ENCODE assay signal across 31 cellular contexts in the genomic region with DNA sequence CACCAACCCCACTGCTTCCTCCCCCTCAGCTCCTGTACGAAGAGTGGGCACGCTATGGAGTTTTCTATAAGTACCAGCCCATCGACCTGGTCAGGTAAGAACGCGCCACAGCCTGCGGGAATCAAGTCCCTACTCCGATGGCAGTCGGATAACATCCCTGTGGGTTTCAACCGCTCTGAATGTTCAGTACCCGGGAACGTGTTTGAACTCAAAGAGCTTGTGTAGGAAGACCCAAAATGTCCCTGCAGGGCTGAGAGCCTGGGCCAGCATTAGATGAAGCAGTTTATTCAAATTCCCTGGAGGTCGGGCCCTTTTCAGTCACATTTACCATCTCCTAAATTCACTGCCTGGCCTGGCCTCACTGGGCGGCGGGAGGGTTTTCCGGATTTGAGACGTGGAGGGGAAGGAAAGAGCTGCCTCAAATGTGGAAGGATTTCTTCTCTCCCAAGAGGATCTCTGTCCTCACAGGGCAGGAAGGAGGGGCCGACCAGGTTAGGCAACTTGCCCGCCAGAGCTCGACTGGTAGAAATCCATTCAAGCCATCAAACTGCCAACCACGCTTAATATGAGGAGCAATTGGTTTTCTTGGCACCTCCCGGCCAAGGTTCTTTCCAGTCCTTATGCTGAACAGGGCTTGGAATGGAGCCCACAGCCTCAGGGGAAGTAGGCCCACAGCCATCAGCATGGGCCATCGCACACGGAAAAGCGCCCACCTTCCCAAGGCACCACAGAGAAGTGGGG. TPM values are rescaled to one million over a fixed set of nuclear protein-coding genes. Genes with fewer than 3 reads are reported as not detected.
DNase-seq lines count a peak whose midpoint lies in the region; ATAC-seq and TF ChIP-seq lines count a peak whose summit lies in the region.
"Had no signal": no experiment of that assay in that cellular context is flagged by ENCODE, and none has a peak within 500 bp of the region (broad histone marks: within the 10 kb centered on the region; RNA-seq: fewer than 3 reads in every experiment).

No MANE protein-coding gene starts in this region.

- POLR2A ChIA-PET in activated CD8-positive, alpha-beta T cell treated with anti-CD3 and anti-CD28 coated beads, Interleukin-2, amount 10 ng/mL, durations not matched to agents 7 days and 5 days (lab: Charles Lee): no interaction called here

- H3K27me3 ChIP-seq in left ventricle myocardium inferior (ENCODE audit: low read depth) (peaks cover 10% of the 10 kb centered on the region), prostate gland (replicated peaks; ENCODE audit: insufficient read depth) (no peaks in the 10 kb centered on the region), uterus (no peaks in the 10 kb centered on the region), testis (no peaks in the 10 kb centered on the region)
- H3K27me3 ChIP-seq: cardiac muscle cell, colonic mucosa, SJCRH30 had no signal

- H3K9me3 Mint-ChIP-seq in activated CD8-positive, alpha-beta T cell treated with anti-CD3 and anti-CD28 coated beads, Interleukin-2, amount 10 ng/mL, durations not matched to agents 7 days and 5 days (ENCODE audit: insufficient read depth): no peaks in the 10 kb centered on the region
- H3K9me3 Mint-ChIP-seq: activated T-helper 2 cell treated with anti-CD3 and anti-CD28 coated beads, Interferon-gamma antibody, Interleukin-2, Interleukin-4, amounts not matched to agents 10 μg/mL and 5 μg/mL and 100 μg/mL, durations not matched to agents 14 hours and 24 hours and 36 hours; immature natural killer cell had no signal

- CTCF ChIA-PET in activated CD8-positive, alpha-beta T cell treated with anti-CD3 and anti-CD28 coated beads, Interleukin-2, amount 10 ng/mL, durations not matched to agents 7 days and 5 days (lab: Charles Lee): no interaction called here

- no peaks in the 10 kb centered on the region for H3K36me3 ChIP-seq in left ventricle myocardium inferior
- no peaks in the 10 kb centered on the region for H3K36me3 ChIP-seq in prostate gland
- no peaks in the 10 kb centered on the region for H3K36me3 ChIP-seq in uterus
- H3K36me3 ChIP-seq in testis (ENCODE audit: low read depth, missing control alignments): no peaks in the 10 kb centered on the region
- H3K36me3 ChIP-seq: cardiac muscle cell, colonic mucosa, SJCRH30 had no signal

- H3K36me3 Mint-ChIP-seq in activated CD8-positive, alpha-beta T cell treated with anti-CD3 and anti-CD28 coated beads, Interleukin-2, amount 10 ng/mL, durations not matched to agents 7 days and 5 days (ENCODE audit: low read depth): no peaks in the 10 kb centered on the region
- H3K36me3 Mint-ChIP-seq: activated naive CD4-positive, alpha-beta T cell treated with anti-CD3 and anti-CD28 coated beads, Interleukin-2, amount 50 U/mL, for 72 hours; CD4-positive, alpha-beta memory T cell; immature natural killer cell; stimulated activated effector memory CD8-positive, alpha-beta T cell treated with anti-CD3 and anti-CD28 coated beads, Interleukin-12 subunit alpha, Interleukin-12 subunit beta, amount 100 ng/mL, for 72 hours had no signal

- no peaks in the 10 kb centered on the region for H3K4me1 Mint-ChIP-seq in activated CD8-positive, alpha-beta T cell treated with anti-CD3 and anti-CD28 coated beads, Interleukin-2, amount 10 ng/mL, durations not matched to agents 7 days and 5 days (ENCODE audit: low read depth)
- H3K4me1 Mint-ChIP-seq: immature natural killer cell; stimulated activated effector memory CD8-positive, alpha-beta T cell treated with anti-CD3 and anti-CD28 coated beads, Interleukin-12 subunit alpha, Interleukin-12 subunit beta, amount 100 ng/mL, for 72 hours had no signal

- no peak for DNase-seq in left ventricle myocardium inferior
- DNase-seq in cardiac septum (ENCODE audit: low spot score): no peak
- DNase-seq in coronary artery (ENCODE audit: low spot score): peak; percentile 83
- DNase-seq in prostate gland (ENCODE audit: low spot score): peak; percentile 62
- DNase-seq in uterus: peak; percentile 59 to 75
- DNase-seq in testis: no peak
- no peak for DNase-seq in NCI-H187 (lab: John Stamatoyannopoulos, UW)
- DNase-seq in activated CD8-positive, alpha-beta T cell treated with anti-CD3 and anti-CD28 coated beads, Interleukin-2, amount 10 ng/mL, durations not matched to agents 7 days and 5 days: no peak
- DNase-seq: activated CD4-positive, alpha-beta T cell treated with anti-CD3 and anti-CD28 coated beads for 48 hours; activated CD8-positive, alpha-beta memory T cell treated with anti-CD3 and anti-CD28 coated beads for 24 hours; activated T-cell treated with anti-CD3 and anti-CD28 coated beads for 4 hours; CD4-positive, alpha-beta memory T cell; colonic mucosa; effector CD8-positive, alpha-beta T cell; EL; immature natural killer cell; naive B cell; NCI-H1436 treated with DMSO at 0.1 percent for 48 hours; NCI-H446; NCI-H774; occipital lobe; SJCRH30; T1000 had no signal

- no peak for TF ChIP-seq POLR2A in prostate gland (IDR thresholded peaks at IDR 0.05)
- TF ChIP-seq POLR2A in uterus (IDR thresholded peaks at IDR 0.05): no peak
- TF ChIP-seq POLR2A in testis (IDR thresholded peaks at IDR 0.05): no peak

- ATAC-seq in activated CD8-positive, alpha-beta T cell treated with anti-CD3 and anti-CD28 coated beads, Interleukin-2, amount 10 ng/mL, durations not matched to agents 7 days and 5 days: no peak
- ATAC-seq: A549; activated naive CD4-positive, alpha-beta T cell treated with anti-CD3 and anti-CD28 coated beads, Interleukin-2, amount 50 U/mL, for 72 hours; GM23338; stimulated activated effector memory CD8-positive, alpha-beta T cell treated with anti-CD3 and anti-CD28 coated beads, Interleukin-12 subunit alpha, Interleukin-12 subunit beta, amount 100 ng/mL, for 72 hours had no signal

- H3K27ac ChIP-seq in left ventricle myocardium inferior (replicated peaks) (peak overlapping the region; percentile 38), coronary artery (peak overlapping the region; percentile 67 to 77), prostate gland (peak overlapping the region in 1 of 2 donors; percentile 42), uterus (peak overlapping the region; percentile 40 to 46), testis (no peak overlapping the region)
- H3K27ac ChIP-seq: A549, cardiac muscle cell, colonic mucosa, epithelial cell of prostate, SJCRH30, VCaP had no signal

- no peaks in the 10 kb centered on the region for H3K9me3 ChIP-seq in left ventricle myocardium inferior (replicated peaks)
- H3K9me3 ChIP-seq in prostate gland: no peaks in the 10 kb centered on the region
- no peaks in the 10 kb centered on the region for H3K9me3 ChIP-seq in uterus
- H3K9me3 ChIP-seq in testis: no peaks in the 10 kb centered on the region
- H3K9me3 ChIP-seq: A549, colonic mucosa, SJCRH30 had no signal

- H3K27ac Mint-ChIP-seq in activated CD8-positive, alpha-beta T cell treated with anti-CD3 and anti-CD28 coated beads, Interleukin-2, amount 10 ng/mL, durations not matched to agents 7 days and 5 days: no peak overlapping the region
- H3K27ac Mint-ChIP-seq: activated naive CD4-positive, alpha-beta T cell treated with anti-CD3 and anti-CD28 coated beads, Interleukin-2, amount 50 U/mL, for 72 hours; activated T-helper 2 cell treated with anti-CD3 and anti-CD28 coated beads, Interferon-gamma antibody, Interleukin-2, Interleukin-4, amounts not matched to agents 10 μg/mL and 5 μg/mL and 100 μg/mL, durations not matched to agents 14 hours and 24 hours and 36 hours; CD4-positive, alpha-beta memory T cell; GM23338; immature natural killer cell; stimulated activated effector memory CD8-positive, alpha-beta T cell treated with anti-CD3 and anti-CD28 coated beads, Interleukin-12 subunit alpha, Interleukin-12 subunit beta, amount 100 ng/mL, for 72 hours had no signal

- TF ChIP-seq CTCF in left ventricle myocardium inferior (IDR thresholded peaks at IDR 0.05; ENCODE audit: borderline replicate concordance) (no peak), coronary artery (IDR thresholded peaks at IDR 0.05) (no peak), prostate gland (IDR thresholded peaks at IDR 0.05) (no peak), uterus (IDR thresholded peaks at IDR 0.05) (no peak), testis (IDR thresholded peaks at IDR 0.05) (no peak)

- H3K4me3 Mint-ChIP-seq in activated CD8-positive, alpha-beta T cell treated with anti-CD3 and anti-CD28 coated beads, Interleukin-2, amount 10 ng/mL, durations not matched to agents 7 days and 5 days: no peak overlapping the region
- H3K4me3 Mint-ChIP-seq: CD4-positive, alpha-beta memory T cell; GM23338; immature natural killer cell; naive B cell; stimulated activated effector memory CD8-positive, alpha-beta T cell treated with anti-CD3 and anti-CD28 coated beads, Interleukin-12 subunit alpha, Interleukin-12 subunit beta, amount 100 ng/mL, for 72 hours had no signal

- H3K4me3 ChIP-seq in left ventricle myocardium inferior (no peak overlapping the region), coronary artery (no peak overlapping the region), prostate gland (no peak overlapping the region), uterus (no peak overlapping the region), testis (no peak overlapping the region)
- H3K4me3 ChIP-seq: A549, cardiac muscle cell, colonic mucosa, GM23338, SJCRH30 had no signal

- H3K4me1 ChIP-seq in left ventricle myocardium inferior (no peaks in the 10 kb centered on the region), prostate gland (replicated peaks) (peaks cover 6% of the 10 kb centered on the region), uterus (no peaks in the 10 kb centered on the region), testis (no peaks in the 10 kb centered on the region)
- H3K4me1 ChIP-seq: colonic mucosa, SJCRH30 had no signal

- 46% methylated on average over 24 of the region's 24 CpGs for WGBS in prostate gland
- WGBS in testis, 2 donors: 79 to 81% methylated on average over 24 of the region's 24 CpGs

- intact Hi-C loops in left ventricle myocardium inferior (cut with micrococcal nuclease) (no loop called here), cardiac septum (cut with DNase I) (no loop called here), prostate gland (cut with DNase I) (no loop called here), uterus (cut with DNase I; ENCODE audit: low total_unique reads) (no loop called here), testis (cut with DNase I; ENCODE audit: low total_unique reads) (no loop called here)

- no peaks in the 10 kb centered on the region for H3K27me3 Mint-ChIP-seq in activated CD8-positive, alpha-beta T cell treated with anti-CD3 and anti-CD28 coated beads, Interleukin-2, amount 10 ng/mL, durations not matched to agents 7 days and 5 days (ENCODE audit: low read depth)

RNA-seq across cellular contexts. Expression of gene ANO1, which starts 46.4 kb away (rescaled TPM):
- total RNA-seq in left ventricle myocardium inferior (7.7 TPM), cardiac septum (18.4 TPM), prostate gland (10 to 100 TPM; 34.6 to 43.9 TPM), uterus (10 to 100 TPM in 3 of 4 donors, 1 to 10 TPM in 1; 6.8 to 72.6 (median 36.2) TPM), testis (10 to 100 TPM; 10.3 to 25.4 TPM)
- 42.7 TPM for polyA plus RNA-seq in testis (ENCODE audit: insufficient read depth, low read depth, low replicate concordance)
- total RNA-seq in activated CD8-positive, alpha-beta T cell treated with anti-CD3 and anti-CD28 coated beads, Interleukin-2, amount 10 ng/mL, durations not matched to agents 7 days and 5 days: not detected
- total RNA-seq: activated T-helper 2 cell treated with anti-CD3 and anti-CD28 coated beads, Interferon-gamma antibody, Interleukin-2, Interleukin-4, amounts not matched to agents 10 μg/mL and 5 μg/mL and 100 μg/mL, durations not matched to agents 14 hours and 24 hours and 36 hours; CD4-positive, alpha-beta memory T cell had no signal
- polyA plus RNA-seq: CD4-positive, alpha-beta memory T cell; immature natural killer cell had no signal

Comparison
In these comparisons a context has a peak if more than half of its experiments do, and no peak if none do; other contexts are left out.
1. DNase-seq: peak in coronary artery (single experiment), prostate gland (single experiment) and uterus (2 of 2); none in left ventricle myocardium inferior (single experiment), cardiac septum (single experiment), testis (single experiment), NCI-H187 (0 of 2) and activated CD8-positive, alpha-beta T cell treated with anti-CD3 and anti-CD28 coated beads, Interleukin-2, amount 10 ng/mL, durations not matched to agents 7 days and 5 days (single experiment).
2. H3K27ac ChIP-seq: peak in left ventricle myocardium inferior (single experiment), coronary artery (2 of 2) and uterus (2 of 2); none in testis (0 of 2).